9 cellular contexts compared by ENCODE assay signal in the genomic region with DNA sequence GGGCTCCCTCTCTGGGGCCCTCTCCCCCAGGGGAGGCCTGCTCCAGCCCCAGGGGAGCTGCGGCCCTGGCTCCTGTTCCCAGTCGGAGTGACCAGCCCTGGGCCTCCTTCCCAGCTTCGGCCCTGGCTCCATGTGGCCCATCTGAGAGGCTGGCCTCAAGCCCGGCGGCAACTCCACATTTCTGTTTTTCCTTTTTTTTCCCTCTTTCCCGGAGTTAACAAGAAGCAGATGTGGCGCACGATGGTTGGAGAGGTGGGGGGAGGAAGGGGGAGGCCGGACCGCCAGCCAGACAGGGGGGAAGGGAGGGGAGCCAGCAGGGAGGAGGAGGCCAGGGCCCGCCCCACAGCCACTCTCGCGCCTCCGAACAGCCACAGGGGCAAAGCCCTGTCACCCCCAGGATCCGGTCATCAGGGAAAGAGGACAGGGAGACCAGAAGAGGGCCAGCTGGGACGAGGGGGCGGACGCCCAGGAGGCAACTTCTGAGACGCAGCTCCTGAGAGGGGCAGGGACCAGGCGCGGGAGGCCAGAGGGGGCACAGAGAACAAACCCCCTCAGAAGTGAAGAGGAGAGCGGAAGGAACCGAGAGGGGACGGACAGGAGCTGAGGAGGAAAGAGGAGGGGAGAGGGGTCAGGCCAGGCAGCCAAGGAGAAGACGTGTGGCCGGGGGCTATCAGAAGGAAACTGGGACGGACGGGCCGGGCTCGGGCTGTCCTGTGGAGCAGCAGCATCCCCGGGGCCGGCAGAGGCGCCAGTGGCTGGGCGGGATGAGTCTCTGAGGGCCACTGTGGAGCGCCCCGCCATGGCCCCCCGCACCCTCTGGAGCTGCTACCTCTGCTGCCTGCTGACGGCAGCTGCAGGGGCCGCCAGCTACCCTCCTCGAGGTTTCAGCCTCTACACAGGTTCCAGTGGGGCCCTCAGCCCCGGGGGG. TPM values are rescaled to one million over a fixed set of nuclear protein-coding genes. Genes with fewer than 3 reads are reported as not detected.
DNase-seq lines count a peak whose midpoint lies in the region; ATAC-seq and TF ChIP-seq lines count a peak whose summit lies in the region.
"Had no signal": no experiment of that assay in that cellular context is flagged by ENCODE, and none has a peak within 500 bp of the region (broad histone marks: within the 10 kb centered on the region; RNA-seq: fewer than 3 reads in every experiment).

EMILIN1 (plus strand) TSS at position 349 of the 928 bp plus-strand sequence; CDS start at position 800, 451 bp downstream.

- ATAC-seq in left lung = peak; percentile 55
- ATAC-seq in HG03175 (IDR thresholded peaks at IDR 0.05; ENCODE audit: unreplicated experiment) = no peak

- H3K4me1 ChIP-seq in HUES64 (ENCODE audit: insufficient read depth, low read length) (peaks cover 4% of the 10 kb centered on the region; the same call in 1 of the 2 replicates), left lung (peaks cover 25 to 78% of the 10 kb centered on the region in 2 donors), subcutaneous abdominal adipose tissue (ENCODE audit: control insufficient read depth in 5 of 5, insufficient read depth in 5 of 5, low read length in 5 of 5) (peaks cover 0 to 74% (median 50%) of the 10 kb centered on the region in 5 donors)

- intact Hi-C loops in left lung (cut with DNase I) = no loop called here

- peak; percentile 92 to 98 for DNase-seq in cardiac fibroblast (ENCODE audit: low read depth in 2 of 2)
- peak; percentile 79 to 81 for DNase-seq in left lung
- DNase-seq in kidney tubule cell (ENCODE audit: low spot score) = no peak
- DNase-seq in DMS153 treated with DMSO at 0.1 percent for 48 hours (lab: John Stamatoyannopoulos, UW; ENCODE audit: unreplicated experiment) = no peak
- DNase-seq in NCI-H345 (lab: John Stamatoyannopoulos, UW) = no peak

- no peak within 1 kb of the TSS for H3K27ac ChIP-seq in HUES64 (ENCODE audit: low read depth, low read length)
- H3K27ac ChIP-seq in left lung = peak within 1 kb of the TSS; percentile 57 to 79
- peak within 1 kb of the TSS; percentile 76 for H3K27ac ChIP-seq in subcutaneous abdominal adipose tissue (ENCODE audit: low read depth, low read length)
- H3K27ac ChIP-seq: HL-60 had no signal

- H3K27me3 ChIP-seq in HUES64 (ENCODE audit: insufficient read depth, low read length) (no peaks in the 10 kb centered on the region), left lung (peaks cover 0 to 13% of the 10 kb centered on the region in 2 donors), subcutaneous abdominal adipose tissue (ENCODE audit: control insufficient read depth in 5 of 5, insufficient read depth in 4 of 5, low read length in 5 of 5) (no peaks in the 10 kb centered on the region)

- TF ChIP-seq CTCF in cardiac fibroblast (IDR thresholded peaks at IDR 0.05; ENCODE audit: low read depth, low read length) (no peak), left lung (IDR thresholded peaks at IDR 0.05) (no peak)

- peak within 1 kb of the TSS; percentile 41; the same call in 1 of the 2 replicates for H3K9ac ChIP-seq in HUES64 (ENCODE audit: low read depth, low read length)
- peak within 1 kb of the TSS in 4 of 5 donors; percentile 52 to 78 (median 72) for H3K9ac ChIP-seq in subcutaneous abdominal adipose tissue (ENCODE audit: low read length in 5 of 5)

- H3K4me3 ChIP-seq in HUES64 (ENCODE audit: low read length) = 0 out of 2 replicates have a peak within 1 kb of the TSS, but pooled peaks have one; percentile 22
- peak within 1 kb of the TSS; percentile 72 to 93 for H3K4me3 ChIP-seq in cardiac fibroblast (replicated peaks in 1 of 2; ENCODE audit: low read depth in 2 of 2, low read length in 2 of 2)
- peak within 1 kb of the TSS; percentile 45 for H3K4me3 ChIP-seq in left lung
- H3K4me3 ChIP-seq in subcutaneous abdominal adipose tissue (ENCODE audit: low read depth in 1 of 5, low read length in 5 of 5) = peak within 1 kb of the TSS; percentile 54 to 68 (median 64)

- 64% methylated on average over 40 of the region's 41 CpGs for WGBS in HUES64

- no peaks in the 10 kb centered on the region for H3K9me3 ChIP-seq in HUES64 (ENCODE audit: insufficient read depth, low read depth, low read length)
- H3K9me3 ChIP-seq in left lung = no peaks in the 10 kb centered on the region
- H3K9me3 ChIP-seq in subcutaneous abdominal adipose tissue (ENCODE audit: control insufficient read depth in 5 of 5, low read length in 5 of 5) = no peaks in the 10 kb centered on the region

- no peaks in the 10 kb centered on the region for H3K36me3 ChIP-seq in HUES64 (ENCODE audit: insufficient read depth, low read length)
- peaks cover 0 to 5% of the 10 kb centered on the region in 2 donors for H3K36me3 ChIP-seq in left lung
- no peaks in the 10 kb centered on the region for H3K36me3 ChIP-seq in subcutaneous abdominal adipose tissue (ENCODE audit: control insufficient read depth in 5 of 5, insufficient read depth in 5 of 5, low read length in 5 of 5)

RNA-seq across cellular contexts. Expression of gene EMILIN1, which starts in this region (rescaled TPM):
- 5.9 TPM for polyA plus RNA-seq in HUES64 (2013, experiment 1 of 2)
- polyA plus RNA-seq in HUES64 (2013, experiment 2 of 2) = 8.4 TPM
- total RNA-seq in left lung = 100 to 1,000 TPM; 151 to 161 TPM

Comparison
In these comparisons a context has a peak if more than half of its experiments do, and no peak if none do; other contexts are left out.
1. H3K4me3 ChIP-seq: peak in every context shown above with its lines; median percentile 82 in cardiac fibroblast; 64 in subcutaneous abdominal adipose tissue; 45 in left lung; 22 in HUES64.
2. DNase-seq: peak in cardiac fibroblast (2 of 2) and left lung (2 of 2); none in kidney tubule cell (single experiment), DMS153 treated with DMSO at 0.1 percent for 48 hours (single experiment) and NCI-H345 (single experiment).